Comparison of ENCODE assay signal across 9 cellular contexts in the genomic region with DNA sequence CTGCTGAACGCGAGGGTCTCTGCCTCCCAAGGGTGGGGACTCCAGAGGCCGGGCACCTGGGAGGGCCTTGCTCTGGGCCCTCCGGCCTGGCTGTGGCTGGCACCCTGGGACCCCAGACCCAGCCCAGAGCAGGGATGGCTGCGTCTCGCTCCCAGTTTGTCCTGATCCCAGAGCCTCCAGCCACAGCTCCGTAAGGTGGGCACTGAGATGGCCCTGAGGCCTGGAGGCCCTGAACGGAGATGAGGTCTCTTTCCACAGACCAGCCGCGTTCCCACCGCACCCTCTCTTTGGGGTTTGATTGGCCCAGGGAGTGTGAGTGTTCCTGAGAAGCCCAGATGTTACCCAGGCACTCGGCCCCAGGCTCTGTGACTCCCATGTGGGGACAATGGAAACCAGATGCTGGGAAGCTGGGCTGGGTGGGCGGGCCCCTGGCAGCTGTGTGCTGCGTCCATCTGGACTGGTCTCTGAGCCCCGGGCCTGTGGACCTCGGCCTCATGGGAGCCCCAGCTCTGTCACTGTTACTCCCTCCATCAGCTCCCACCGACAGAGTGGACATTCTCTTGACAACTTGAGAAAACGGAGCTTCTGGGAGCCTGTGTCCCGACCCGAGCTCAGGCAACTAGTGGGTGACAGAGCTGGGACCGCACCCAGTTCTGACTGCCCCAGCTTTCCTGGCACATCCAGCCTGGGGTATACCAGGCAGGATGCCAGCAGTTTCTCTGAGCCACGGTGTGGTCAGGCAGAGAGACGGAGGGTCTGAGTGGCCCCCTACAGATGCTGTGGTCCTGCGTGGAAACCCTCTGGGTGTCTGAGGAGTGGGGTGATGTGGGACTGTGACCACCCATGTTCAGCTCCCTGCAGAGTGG. TPM values are rescaled to one million over a fixed set of nuclear protein-coding genes. Genes with fewer than 3 reads are reported as not detected.
DNase-seq lines count a peak whose midpoint lies in the region; ATAC-seq and TF ChIP-seq lines count a peak whose summit lies in the region.
"Had no signal": no experiment of that assay in that cellular context is flagged by ENCODE, and none has a peak within 500 bp of the region (broad histone marks: within the 10 kb centered on the region; RNA-seq: fewer than 3 reads in every experiment).

No MANE protein-coding gene starts in this region.

- H3K36me3 ChIP-seq in spleen, result no peaks in the 10 kb centered on the region

- no peak for TF ChIP-seq POLR2A in spleen (IDR thresholded peaks at IDR 0.05)

- peak overlapping the region in 6 of 8 donors; percentile 17 to 88 (median 84) for H3K27ac ChIP-seq in spleen

- peaks cover 23 to 54% (median 46%) of the 10 kb centered on the region in 6 donors for H3K4me1 ChIP-seq in spleen

- ATAC-seq in GM21619 (IDR thresholded peaks at IDR 0.05; ENCODE audit: unreplicated experiment) (no peak), HG03521 (IDR thresholded peaks at IDR 0.05; ENCODE audit: unreplicated experiment) (no peak), GM19455 (IDR thresholded peaks at IDR 0.05; ENCODE audit: unreplicated experiment) (no peak)

- 66 to 78% (median 77%) methylated on average over 14 to 24 of the region's 24 CpGs for WGBS in spleen, 5 donors

- in situ Hi-C loops in astrocyte of the spinal cord (cut with HindIII; ENCODE audit: low sequenced_read_pairs), result no loop called here

- H3K4me3 ChIP-seq in astrocyte of the spinal cord (ENCODE audit: low read depth, low read length) (no peak overlapping the region), spleen (no peak overlapping the region)

- intact Hi-C loops in spleen (cut with DNase I; ENCODE audit: low total_unique reads), result no loop called here

- TF ChIP-seq CTCF in astrocyte of the spinal cord (IDR thresholded peaks at IDR 0.05; ENCODE audit: low read depth, low read length) (no peak), spleen (IDR thresholded peaks at IDR 0.05 in 8 of 11, conservative IDR thresholded peaks at IDR 0.05 in 3 of 11) (no peak)

- peaks cover 0 to 72% (median 35%) of the 10 kb centered on the region in 7 donors for H3K27me3 ChIP-seq in spleen (replicated peaks in 1 of 7)

- H3K9me3 ChIP-seq in spleen, result no peaks in the 10 kb centered on the region

- DNase-seq in GM03348 (ENCODE audit: low spot score), result peak; percentile 91
- peak; percentile 58 for DNase-seq in astrocyte of the spinal cord (ENCODE audit: low read depth, low spot score)
- peak; percentile 71 for DNase-seq in islet precursor cell
- peak; percentile 72 for DNase-seq in spleen
- DNase-seq in 8988T, result no peak
- DNase-seq: occipital lobe had no signal

RNA-seq across cellular contexts. Expression of a gene that starts 9.8 kb away (rescaled TPM):
- 100 to 1,000 TPM in 6 of 7 donors, 10 to 100 TPM in 1; 76.5 to 190 (median 139) TPM for total RNA-seq in spleen
- polyA plus RNA-seq in spleen, result 100 to 1,000 TPM in 2 of 3 donors, 10 to 100 TPM in 1; 85.7 to 152 (median 119) TPM
